13 cellular contexts compared by ENCODE assay signal in the genomic region with DNA sequence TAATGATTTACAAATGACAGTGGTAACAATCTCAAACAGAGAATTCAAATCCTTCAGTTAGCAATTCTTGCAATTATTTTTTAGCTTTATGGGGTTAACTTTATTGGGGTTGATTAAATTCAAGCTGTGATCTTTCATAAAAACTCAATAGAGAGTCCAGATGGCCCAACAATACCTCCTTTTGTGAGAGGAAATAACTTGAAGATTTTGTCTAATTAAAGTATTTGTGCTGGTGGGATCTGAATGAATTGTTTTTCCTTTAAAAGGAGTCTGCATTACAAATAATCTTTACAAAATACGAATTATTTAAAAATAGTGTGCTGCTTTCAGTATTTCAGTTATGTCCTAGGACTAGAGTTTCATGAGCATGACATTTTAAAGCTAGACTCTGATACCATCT. TPM values are rescaled to one million over a fixed set of nuclear protein-coding genes. Genes with fewer than 3 reads are reported as not detected.
DNase-seq lines count a peak whose midpoint lies in the region; ATAC-seq, FAIRE-seq and TF ChIP-seq lines count a peak whose summit lies in the region.
"Had no signal": no experiment of that assay in that cellular context is flagged by ENCODE, and none has a peak within 500 bp of the region (broad histone marks: within the 10 kb centered on the region; RNA-seq: fewer than 3 reads in every experiment).

No MANE protein-coding gene starts in this region.

- in situ Hi-C loops in HepG2 (cut with HindIII; ENCODE audit: extremely low pct_ligation_motif_present, low pct_unique_long_range_greater_than_20kb): loop anchor here (5.0 kb wide), 3 partner anchors 140 to 400 kb away; no protein-coding TSS in a partner anchor

- H3K4me3 ChIP-seq in HepG2 (replicated peaks in 1 of 3; ENCODE audit: insufficient read depth in 1 of 3, low read depth in 2 of 3, low read length in 3 of 3): no peak overlapping the region
- H3K4me3 ChIP-seq in right lobe of liver: no peak overlapping the region
- H3K4me3 ChIP-seq: GM23338 had no signal

- H3K27me3 ChIP-seq in HepG2 (ENCODE audit: control insufficient read depth in 1 of 2, insufficient read depth in 2 of 2, low read length in 2 of 2) (peaks cover 0 to 1% of the 10 kb centered on the region in 2 experiments; a peak in 1 of 5 replicates), right lobe of liver (no peaks in the 10 kb centered on the region)
- H3K27me3 ChIP-seq: BE2C had no signal

- no peak for TF ChIP-seq CTCF in HepG2 (CRISPR knock-in tag; IDR thresholded peaks at IDR 0.05)
- no peak for TF ChIP-seq CTCF in right lobe of liver (IDR thresholded peaks at IDR 0.05)

- H3K36me3 ChIP-seq in HepG2 (replicated peaks in 1 of 2; ENCODE audit: control insufficient read depth in 1 of 2, insufficient read depth in 2 of 2, low read length in 2 of 2) (no peaks in the 10 kb centered on the region), right lobe of liver (no peaks in the 10 kb centered on the region)
- H3K36me3 ChIP-seq: BE2C had no signal

- intact Hi-C loops in HepG2 (cut with micrococcal nuclease; ENCODE audit: unreplicated experiment) (loop anchor here (1.0 to 2.0 kb wide), 6 partner anchors 138 to 562 kb away; no protein-coding TSS in a partner anchor), right lobe of liver (cut with DNase I) (loop anchor here in 1 of 2 donors (10.0 kb wide), 1 partner anchor 172 kb away; no protein-coding TSS in a partner anchor)

- TF ChIP-seq POLR2A in HepG2 (IDR thresholded peaks at IDR 0.05; ENCODE audit: insufficient read depth in 1 of 2, low read depth in 2 of 2, low read length in 2 of 2) (no peak), right lobe of liver (IDR thresholded peaks at IDR 0.05) (no peak)

- ATAC-seq in HepG2: no peak
- ATAC-seq in right lobe of liver: no peak
- ATAC-seq: GM23338 had no signal

- no peak for TF ChIP-seq EP300 in HepG2 (IDR thresholded peaks at IDR 0.05; ENCODE audit: low read depth in 2 of 2, low read length in 2 of 2)
- no peak for TF ChIP-seq EP300 in HepG2 (CRISPR knock-in tag; IDR thresholded peaks at IDR 0.05; ENCODE audit: borderline replicate concordance)

- peaks cover 5% of the 10 kb centered on the region for H3K79me2 ChIP-seq in HepG2 (ENCODE audit: insufficient read depth, low read length)

- TF ChIP-seq RAD21 in HepG2 (CRISPR knock-in tag; IDR thresholded peaks at IDR 0.05): no peak

- H2AFZ ChIP-seq in HepG2 (ENCODE audit: low read length): no peak overlapping the region
- H2AFZ ChIP-seq: GM23338 had no signal

- POLR2A ChIA-PET in HepG2 (lab: Yijun Ruan, JAX): no interaction called here

- DNase-seq in HepG2 (ENCODE audit: low spot score): no peak
- no peak for DNase-seq in right lobe of liver
- peak; percentile 6 for DNase-seq in retina
- no peak for DNase-seq in C1 segment of cervical spinal cord (lab: John Stamatoyannopoulos, UW)
- DNase-seq in UCSD-AML1 (lab: John Stamatoyannopoulos, UW; ENCODE audit: unreplicated experiment): no peak
- DNase-seq in GDM1 (lab: John Stamatoyannopoulos, UW): no peak
- DNase-seq in stimulated activated naive CD4-positive, alpha-beta T cell (lab: John Stamatoyannopoulos, UW): no peak
- DNase-seq: BE2C; CD8-positive, alpha-beta memory T cell; DMS 273 treated with DMSO at 0.1 percent for 48 hours; H7 had no signal

- no peak overlapping the region for H3K9ac ChIP-seq in HepG2 (ENCODE audit: insufficient read depth, low read depth, low read length)

- CTCF ChIA-PET in HepG2 (lab: Yijun Ruan, JAX; ENCODE audit: low intra/inter-chr PET ratio, low total read pairs): interaction anchor here (1.2 to 7.8 kb wide), 6 partner anchors 86 to 488 kb away, joined by 3 to 216 read pairs (median 10); no protein-coding TSS in a partner anchor

- H3K4me1 ChIP-seq in HepG2 (ENCODE audit: insufficient read depth, low read length) (peaks cover 14% of the 10 kb centered on the region), right lobe of liver (peaks cover 0 to 4% (median 0%) of the 10 kb centered on the region in 4 donors)

- no peaks in the 10 kb centered on the region for H4K20me1 ChIP-seq in HepG2 (ENCODE audit: insufficient read depth, low read length)

- BruUV-seq in HepG2 (replicated peaks; lab: Mats Ljungman, UMichigan): no TSS peak

- FAIRE-seq in HepG2 (lab: Jason Lieb, UNC) (no peak), colon (lab: Jason Lieb, UNC) (peak; percentile 5)

- no peak overlapping the region for H3K27ac ChIP-seq in HepG2 (ENCODE audit: extremely low read length, insufficient read depth, low read length)
- H3K27ac ChIP-seq in right lobe of liver: no peak overlapping the region

- no peak overlapping the region for H3K4me2 ChIP-seq in HepG2 (ENCODE audit: low read depth, low read length)
- H3K4me2 ChIP-seq: GM23338 had no signal

- H3K9me3 ChIP-seq in HepG2 (ENCODE audit: low read length) (no peaks in the 10 kb centered on the region), right lobe of liver (no peaks in the 10 kb centered on the region)
- H3K9me3 ChIP-seq: BE2C had no signal

- WGBS in HepG2 (ENCODE audit: low lambda C conversion rate): 0% methylated on average over 1 of the region's 1 CpG
- WGBS in right lobe of liver (ENCODE audit: insufficient coverage, low coverage, low lambda C conversion rate, missing lambda C conversion rate): 92% methylated on average over 1 of the region's 1 CpG

TF ChIP-seq in HepG2, 621 proteins besides CTCF, POLR2A, EP300 and RAD21:
- TF ChIP-seq ZNF331 (CRISPR knock-in tag; IDR thresholded peaks at IDR 0.05) (no peak), REPIN1 (CRISPR knock-in tag; IDR thresholded peaks at IDR 0.05; ENCODE audit: borderline replicate concordance, low read depth) (0 out of 2 replicates have a peak, but pooled peaks have one; percentile 5)

RNA-seq across cellular contexts. Expression of gene ARHGAP5, which starts 4.4 kb away (rescaled TPM):
- total RNA-seq in HepG2 (2016; rRNA removed; fragmentation: Illumina TruSeq; extraction: Trizol) (144 and 251 TPM in 2 replicates), right lobe of liver (10 to 100 TPM; 32.0 to 60.5 (median 50.1) TPM)
- 107 and 120 TPM in 2 replicates for total RNA-seq in HepG2 (2016; cell fraction: cytosol; rRNA removed; fragmentation: Illumina TruSeq; extraction: Trizol; ENCODE audit: low read depth)
- 143 and 234 TPM in 2 replicates for total RNA-seq in HepG2 (2016; cell fraction: insoluble cytoplasmic fraction; rRNA removed; fragmentation: Illumina TruSeq; extraction: Trizol)
- 251 and 354 TPM in 2 replicates for total RNA-seq in HepG2 (2016; cell fraction: membrane; rRNA removed; fragmentation: Illumina TruSeq; extraction: Trizol)
- total RNA-seq in HepG2 (2016; cell fraction: nucleus; rRNA removed; fragmentation: Illumina TruSeq; extraction: Trizol): 126 and 127 TPM in 2 replicates
- polyA plus RNA-seq in HepG2 (2011; rRNA removed): 33.2 and 33.7 TPM in 2 replicates
- polyA plus RNA-seq in HepG2 (2011; cell fraction: cytosol; rRNA removed): 9.5 and 23.4 TPM in 2 replicates
- 16.4 and 21.5 TPM in 2 replicates for polyA plus RNA-seq in HepG2 (2011; cell fraction: nucleus; rRNA removed)
- 66.9 and 68.2 TPM in 2 replicates for polyA plus RNA-seq in HepG2 (2012)
- 7.1 and 8.7 TPM in 2 replicates for polyA plus RNA-seq in HepG2 (2016; cell fraction: cytosol; fragmentation: Illumina TruSeq; extraction: Trizol; ENCODE audit: low read depth)
- polyA plus RNA-seq in HepG2 (2016; cell fraction: insoluble cytoplasmic fraction; fragmentation: Illumina TruSeq; extraction: Trizol; ENCODE audit: low read depth): 97.2 and 109 TPM in 2 replicates
- 24.4 and 27.7 TPM in 2 replicates for polyA plus RNA-seq in HepG2 (2016; cell fraction: membrane; fragmentation: Illumina TruSeq; extraction: Trizol; ENCODE audit: low read depth)
- polyA plus RNA-seq in HepG2 (2016; cell fraction: nucleus; fragmentation: Illumina TruSeq; extraction: Trizol; ENCODE audit: insufficient read depth, low read depth): 58.3 and 60.5 TPM in 2 replicates
- 32.3 and 33.4 TPM in 2 replicates for polyA minus RNA-seq in HepG2 (2011; rRNA and poly(A)+ RNA removed; ENCODE audit: low replicate concordance)
- polyA minus RNA-seq in HepG2 (2011; cell fraction: cytosol; rRNA and poly(A)+ RNA removed): 126 and 147 TPM in 2 replicates
- polyA minus RNA-seq in HepG2 (2011; cell fraction: nucleus; rRNA and poly(A)+ RNA removed): 187 and 220 TPM in 2 replicates
